ENCODE assay signal across 21 cellular contexts in the genomic region with DNA sequence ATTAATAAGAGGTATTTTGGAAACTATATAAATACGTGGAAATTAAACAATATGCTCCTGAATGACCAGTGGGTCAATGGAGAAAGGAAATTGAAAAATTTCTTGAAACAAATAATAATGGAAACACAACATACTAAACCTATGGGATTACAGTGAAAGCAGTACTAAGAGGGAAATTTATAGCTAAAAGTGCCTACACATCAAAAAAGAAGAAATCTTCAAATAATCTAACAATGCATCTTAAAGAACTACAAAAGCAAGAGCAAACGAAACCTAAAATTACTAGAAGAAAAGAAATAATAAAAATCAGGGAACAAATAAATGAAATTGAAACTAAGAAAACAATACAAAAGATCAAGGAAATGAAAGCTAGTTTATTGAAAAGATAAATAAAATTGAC. TPM values are rescaled to one million over a fixed set of nuclear protein-coding genes. Genes with fewer than 3 reads are reported as not detected.
"Had no signal": no experiment of that assay in that cellular context is flagged by ENCODE, and none has a peak within 500 bp of the region (broad histone marks: within the 10 kb centered on the region; RNA-seq: fewer than 3 reads in every experiment).

No MANE protein-coding gene starts in this region.

- H3K9me3 ChIP-seq: testis, thyroid gland had no signal

- DNase-seq: heart left ventricle; left colon; left ventricle myocardium inferior; midbrain; mucosa of descending colon; naive thymus-derived CD4-positive, alpha-beta T cell; ovary; stimulated activated CD4-positive, alpha-beta T cell treated with anti-CD3 and anti-CD28 coated beads, Interleukin-1b, Interleukin-23, amount 100 ng/mL, for 48 hours; stimulated activated CD4-positive, alpha-beta T cell treated with anti-CD3 and anti-CD28 coated beads, Interleukin-2, amount 100 ng/mL, for 48 hours; stimulated activated naive B cell treated with anti-CD40 and anti-IgM and Interleukin-4, amounts not matched to agents 10 μg/mL and 1 μg/mL and 100 μg/mL, for 72 hours; stimulated activated naive CD8-positive, alpha-beta T cell treated with anti-CD3 and anti-CD28 coated beads, Interleukin-15, Interleukin-2, amounts not matched to agents 100 U/mL and 50 U/mL, for 24 hours; stomach; testis; thyroid gland; transverse colon; upper lobe of left lung had no signal

- ATAC-seq: heart left ventricle; left colon; mucosa of descending colon; naive thymus-derived CD4-positive, alpha-beta T cell; natural killer cell treated with Interleukin-12 subunit alpha and Interleukin-12 subunit beta and Interleukin-15 and Interleukin-18, amount 100 ng/mL, for 72 hours; sciatic nerve; stimulated activated naive B cell treated with anti-CD40 and anti-IgM and Interleukin-4, amounts not matched to agents 10 μg/mL and 1 μg/mL and 100 μg/mL, for 72 hours; stimulated activated naive CD8-positive, alpha-beta T cell treated with anti-CD3 and anti-CD28 coated beads, Interleukin-15, Interleukin-2, amounts not matched to agents 100 U/mL and 50 U/mL, for 24 hours had no signal

- H3K79me2 ChIP-seq: hepatocyte had no signal

- H3K4me3 ChIP-seq: heart left ventricle, hepatocyte, left ventricle myocardium inferior, mucosa of descending colon, ovary, right atrium auricular region, skin epidermis, stomach, testis, thyroid gland, transverse colon, upper lobe of left lung had no signal

- H3K27me3 ChIP-seq: heart left ventricle, hepatocyte, ovary, right atrium auricular region, stomach, testis, thyroid gland, transverse colon, upper lobe of left lung had no signal

- H3K4me2 ChIP-seq: hepatocyte had no signal

- H2AFZ ChIP-seq: hepatocyte had no signal

- H3K36me3 ChIP-seq: ovary had no signal

- H3K27ac ChIP-seq: heart left ventricle, hepatocyte, left ventricle myocardium inferior, ovary, right atrium auricular region, skin epidermis, stomach, testis, thyroid gland, transverse colon, upper lobe of left lung had no signal

- H3K4me1 ChIP-seq: heart left ventricle, left ventricle myocardium inferior, right atrium auricular region, stomach, testis, thyroid gland, transverse colon, upper lobe of left lung had no signal

RNA-seq across cellular contexts. Expression of a gene that starts 43.8 kb away (rescaled TPM):
- total RNA-seq: left ventricle myocardium inferior; natural killer cell treated with Interleukin-12 subunit alpha and Interleukin-12 subunit beta and Interleukin-15 and Interleukin-18, amount 100 ng/mL, for 72 hours had no signal
- polyA plus RNA-seq: naive thymus-derived CD4-positive, alpha-beta T cell had no signal
